ENCODE assay signal across 1 cellular context in the genomic region with DNA sequence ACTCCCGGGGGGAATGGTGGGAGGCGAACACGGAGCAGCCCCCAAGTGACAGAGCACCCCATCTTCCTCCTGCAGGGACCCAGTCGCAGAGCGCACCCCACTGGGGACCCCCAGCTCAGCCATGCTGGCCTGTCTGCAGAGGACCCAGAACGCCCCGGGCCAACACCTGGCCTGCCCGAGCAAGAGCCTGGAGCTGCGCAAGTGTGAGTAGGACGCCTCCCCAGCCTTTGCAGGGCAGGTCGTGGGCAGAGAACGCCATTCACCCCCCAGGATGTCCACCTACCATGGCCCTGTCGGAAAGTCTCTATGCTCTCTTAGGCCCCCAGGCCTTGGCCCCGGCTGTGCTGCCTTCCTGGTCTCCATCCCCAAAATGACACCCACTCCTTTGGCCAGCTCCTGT.
TF ChIP-seq lines count a peak whose summit lies in the region.

No MANE protein-coding gene starts in this region.

TF ChIP-seq in HepG2, 621 proteins besides CTCF, POLR2A, EP300 and RAD21:
- no peak for TF ChIP-seq MED8 (CRISPR knock-in tag; IDR thresholded peaks at IDR 0.05; ENCODE audit: insufficient replicate concordance)
- no peak for TF ChIP-seq ZEB1 (IDR thresholded peaks at IDR 0.05; ENCODE audit: insufficient replicate concordance, low read depth)
- TF ChIP-seq LCORL (IDR thresholded peaks at IDR 0.05) = no peak
- TF ChIP-seq LCORL (CRISPR knock-in tag; IDR thresholded peaks at IDR 0.05) = no peak
- no peak for TF ChIP-seq MZF1 (CRISPR knock-in tag; IDR thresholded peaks at IDR 0.05; ENCODE audit: borderline replicate concordance)
- TF ChIP-seq FOXK2 (IDR thresholded peaks at IDR 0.05) = no peak
- no peak for TF ChIP-seq STAT5B (CRISPR knock-in tag; IDR thresholded peaks at IDR 0.05)
- no peak for TF ChIP-seq BCLAF1 (IDR thresholded peaks at IDR 0.05)
- TF ChIP-seq PCBP1 (IDR thresholded peaks at IDR 0.05; ENCODE audit: borderline replicate concordance, low read depth, low read length) = no peak
- TF ChIP-seq ISL2 (CRISPR knock-in tag; IDR thresholded peaks at IDR 0.05) = no peak
- no peak for TF ChIP-seq ZNF12 (CRISPR knock-in tag; IDR thresholded peaks at IDR 0.05)
- no peak for TF ChIP-seq POLR2G (IDR thresholded peaks at IDR 0.05; ENCODE audit: low read depth, low read length)
- TF ChIP-seq SOX5 (CRISPR knock-in tag; IDR thresholded peaks at IDR 0.05; ENCODE audit: borderline replicate concordance) = no peak
- no peak for TF ChIP-seq ZNF782 (CRISPR knock-in tag; IDR thresholded peaks at IDR 0.05; ENCODE audit: borderline replicate concordance)
